In the genomic region with DNA sequence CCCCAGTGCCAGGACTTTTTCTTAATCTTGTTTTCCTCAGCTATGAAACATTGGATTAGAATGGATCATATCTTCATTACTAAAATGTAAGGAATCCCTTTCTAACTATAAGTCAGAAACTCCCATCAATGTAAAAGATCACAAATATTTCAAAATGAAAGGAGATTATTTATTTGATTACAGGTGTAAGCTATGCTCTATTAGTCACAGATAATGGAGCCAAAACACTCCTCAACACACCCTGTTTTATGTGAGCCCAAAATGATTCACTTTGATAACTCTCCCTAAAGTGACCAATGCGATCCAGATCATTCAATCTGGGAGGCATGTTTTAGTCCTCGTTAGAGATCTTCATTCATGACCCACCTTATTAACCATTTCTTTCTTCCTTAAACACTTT, we compare ENCODE assay signal across 17 cellular contexts.
DNase-seq lines count a peak whose midpoint lies in the region; ATAC-seq and TF ChIP-seq lines count a peak whose summit lies in the region.
"Had no signal": no experiment of that assay in that cellular context is flagged by ENCODE, and none has a peak within 500 bp of the region (broad histone marks: within the 10 kb centered on the region; RNA-seq: fewer than 3 reads in every experiment).

No MANE protein-coding gene starts in this region.

- dilution Hi-C loops in mammary epithelial cell (cut with HindIII; ENCODE audit: low sequenced_read_pairs), result no loop called here

- DNase-seq in mammary epithelial cell, result peak; percentile 22
- no peak for DNase-seq in MCF 10A (ENCODE audit: unreplicated experiment)
- DNase-seq in RWPE2 (ENCODE audit: low spot score), result no peak
- DNase-seq in foreskin keratinocyte, result peak in 1 of 2 donors; percentile 43
- DNase-seq in stimulated activated naive CD4-positive, alpha-beta T cell treated with Interleukin-2 at 50 U/mL for 16 hours (lab: John Stamatoyannopoulos, UW), result no peak
- DNase-seq in NCI-H1048 (lab: John Stamatoyannopoulos, UW), result no peak
- DNase-seq: 8988T; Calu3; CD8-positive, alpha-beta T cell; DMS79 treated with DMSO at 0.1 percent for 48 hours; GF-D8; GM23248 had no signal

- H3K36me3 ChIP-seq in mammary epithelial cell (ENCODE audit: insufficient read depth, low read length) (no peaks in the 10 kb centered on the region), RWPE2 (ENCODE audit: low read depth) (no peaks in the 10 kb centered on the region)
- H3K36me3 ChIP-seq: BLaER1 treated with 17β-estradiol and CSF1 and Interleukin-3, amounts not matched to agents 10 nM and 100 nM; HAP-1 had no signal

- H3K4me3 Mint-ChIP-seq in MCF 10A (ENCODE audit: unreplicated experiment), result no peak overlapping the region
- H3K4me3 Mint-ChIP-seq: B cell; CD8-positive, alpha-beta T cell; IgD-negative memory B cell had no signal

- H3K4me1 Mint-ChIP-seq in MCF 10A (ENCODE audit: insufficient read depth, unreplicated experiment), result peaks cover 10% of the 10 kb centered on the region
- H3K4me1 Mint-ChIP-seq: B cell, IgD-negative memory B cell had no signal

- ATAC-seq in RWPE2 (ENCODE audit: low read depth) (peak; percentile 87), foreskin keratinocyte (peak; percentile 39), GM21390 (IDR thresholded peaks at IDR 0.05; ENCODE audit: unreplicated experiment) (no peak)
- ATAC-seq: CD8-positive, alpha-beta T cell had no signal

- intact Hi-C loops in mammary epithelial cell (cut with micrococcal nuclease) (no loop called here), MCF 10A (cut with micrococcal nuclease) (no loop called here)

- WGBS in mammary epithelial cell (ENCODE audit: low coverage, missing lambda C conversion rate), result 23% methylated on average over 2 of the region's 2 CpGs

- H3K4me3 ChIP-seq in mammary epithelial cell (replicated peaks in 1 of 3; ENCODE audit: insufficient read depth in 1 of 3, low read depth in 2 of 3, low read length in 3 of 3) (no peak overlapping the region), RWPE2 (ENCODE audit: severe bottlenecking) (no peak overlapping the region)
- H3K4me3 ChIP-seq: BLaER1 treated with 17β-estradiol and CSF1 and Interleukin-3, amounts not matched to agents 10 nM and 100 nM; GM23248; HAP-1 had no signal

- no peak overlapping the region for H2AFZ ChIP-seq in mammary epithelial cell (ENCODE audit: low read depth, low read length)
- H2AFZ ChIP-seq: GM23248 had no signal

- H3K9me3 ChIP-seq in mammary epithelial cell (replicated peaks; ENCODE audit: insufficient read depth, low read length), result no peaks in the 10 kb centered on the region
- no peaks in the 10 kb centered on the region for H3K9me3 ChIP-seq in RWPE2 (ENCODE audit: severe bottlenecking)
- H3K9me3 ChIP-seq: BLaER1 treated with 17β-estradiol and CSF1 and Interleukin-3, amounts not matched to agents 10 nM and 100 nM; HAP-1 had no signal

- CTCF ChIA-PET in mammary epithelial cell (lab: Charles Lee; ENCODE audit: low non-redundant PET), result interaction anchor here (0.6 kb wide), 1 partner anchor 933 kb away, joined by 3 read pairs; no protein-coding TSS in a partner anchor
- CTCF ChIA-PET in MCF 10A (lab: Yijun Ruan, JAX), result interaction anchor here (0.6 kb wide), 1 partner anchor 29 kb away, joined by 3 read pairs; no protein-coding TSS in a partner anchor

- no peak overlapping the region for H3K27ac Mint-ChIP-seq in MCF 10A (ENCODE audit: low read depth, unreplicated experiment)
- H3K27ac Mint-ChIP-seq: B cell; CD8-positive, alpha-beta T cell; IgD-negative memory B cell had no signal

- no peaks in the 10 kb centered on the region for H3K79me2 ChIP-seq in mammary epithelial cell (ENCODE audit: insufficient read depth, low read length)

- H3K4me2 ChIP-seq in mammary epithelial cell (ENCODE audit: insufficient read depth, low read depth, low read length), result no peak overlapping the region

- no peaks in the 10 kb centered on the region for H3K9me3 Mint-ChIP-seq in MCF 10A (ENCODE audit: unreplicated experiment)

- H4K20me1 ChIP-seq in mammary epithelial cell (ENCODE audit: insufficient read depth, low read length), result no peaks in the 10 kb centered on the region
- H4K20me1 ChIP-seq: BLaER1 treated with 17β-estradiol and CSF1 and Interleukin-3, amounts not matched to agents 10 nM and 100 nM had no signal

- H3K36me3 Mint-ChIP-seq in MCF 10A (ENCODE audit: insufficient read depth, unreplicated experiment), result no peaks in the 10 kb centered on the region
- H3K36me3 Mint-ChIP-seq: CD8-positive, alpha-beta T cell; IgD-negative memory B cell had no signal

- TF ChIP-seq CTCF in mammary epithelial cell (conservative IDR thresholded peaks at IDR 0.05 in 1 of 2, IDR thresholded peaks at IDR 0.05 in 1 of 2; ENCODE audit: extremely low read depth in 1 of 2, insufficient read depth in 1 of 2, low read depth in 1 of 2, low read length in 2 of 2), result no peak
- no peak for TF ChIP-seq CTCF in MCF 10A (IDR thresholded peaks at IDR 0.05; ENCODE audit: unreplicated experiment)
- no peak for TF ChIP-seq CTCF in RWPE2 (IDR thresholded peaks at IDR 0.05; ENCODE audit: poor library complexity, severe bottlenecking)
- TF ChIP-seq CTCF in foreskin keratinocyte (conservative IDR thresholded peaks at IDR 0.05), result no peak

- H3K27me3 Mint-ChIP-seq in MCF 10A (ENCODE audit: insufficient read depth, unreplicated experiment), result no peaks in the 10 kb centered on the region
- H3K27me3 Mint-ChIP-seq: B cell, IgD-negative memory B cell had no signal

- POLR2A ChIA-PET in MCF 10A (lab: Yijun Ruan, JAX), result interaction anchor here (1.0 kb wide), 1 partner anchor 15 kb away, joined by 4 read pairs; no protein-coding TSS in a partner anchor

- in situ Hi-C loops in mammary epithelial cell (cut with MboI; ENCODE audit: low sequenced_read_pairs in 2 of 2), result no loop called here

- H3K9ac ChIP-seq in mammary epithelial cell (ENCODE audit: insufficient read depth, low read length), result no peak overlapping the region
- H3K9ac ChIP-seq: BLaER1 treated with 17β-estradiol and CSF1 and Interleukin-3, amounts not matched to agents 10 nM and 100 nM; GM23248 had no signal

- H3K27ac ChIP-seq in mammary epithelial cell (ENCODE audit: insufficient read depth, low read depth, low read length), result no peak overlapping the region
- H3K27ac ChIP-seq in RWPE2 (ENCODE audit: poor library complexity, severe bottlenecking), result no peak overlapping the region
- no peak overlapping the region for H3K27ac ChIP-seq in foreskin keratinocyte
- H3K27ac ChIP-seq: BLaER1 treated with 17β-estradiol and CSF1 and Interleukin-3, amounts not matched to agents 10 nM and 100 nM; GM23248 had no signal

- H3K4me1 ChIP-seq in mammary epithelial cell (ENCODE audit: insufficient read depth, low read length) (no peaks in the 10 kb centered on the region), RWPE2 (ENCODE audit: insufficient read depth, poor library complexity, severe bottlenecking) (peaks cover 2% of the 10 kb centered on the region), foreskin keratinocyte (no peaks in the 10 kb centered on the region)
- H3K4me1 ChIP-seq: HAP-1 had no signal

- BruUV-seq in mammary epithelial cell (replicated peaks; lab: Mats Ljungman, UMichigan) (no TSS peak), MCF 10A (replicated peaks; lab: Mats Ljungman, UMichigan) (no TSS peak)

- no peaks in the 10 kb centered on the region for H3K27me3 ChIP-seq in mammary epithelial cell (ENCODE audit: insufficient read depth, low read length)
- no peaks in the 10 kb centered on the region for H3K27me3 ChIP-seq in RWPE2 (ENCODE audit: insufficient read depth, poor library complexity, severe bottlenecking)
- H3K27me3 ChIP-seq in foreskin keratinocyte, result no peaks in the 10 kb centered on the region
- H3K27me3 ChIP-seq: BLaER1 treated with 17β-estradiol and CSF1 and Interleukin-3, amounts not matched to agents 10 nM and 100 nM had no signal
